ENCODE assay signal across 17 cellular contexts in the genomic region with DNA sequence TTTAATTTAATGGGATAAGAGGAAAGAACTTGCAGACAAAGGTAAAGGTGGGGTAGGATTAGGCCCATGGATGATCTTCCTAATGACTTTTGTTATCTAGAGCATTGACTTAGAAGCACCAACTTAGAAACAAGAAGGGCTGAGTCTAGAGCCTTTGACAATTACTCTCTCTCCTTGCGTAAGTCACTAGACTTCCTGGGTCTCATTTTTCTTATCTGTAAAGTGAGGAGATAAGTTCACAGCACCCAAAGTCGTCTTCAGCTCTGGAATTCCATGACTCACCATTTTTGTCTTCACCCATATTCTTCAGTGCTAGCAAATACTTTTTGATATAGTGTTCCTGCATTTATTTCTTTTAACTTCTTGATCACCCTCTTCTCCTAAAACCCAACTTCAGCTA.
DNase-seq lines count a peak whose midpoint lies in the region; ATAC-seq and TF ChIP-seq lines count a peak whose summit lies in the region.
"Had no signal": no experiment of that assay in that cellular context is flagged by ENCODE, and none has a peak within 500 bp of the region (broad histone marks: within the 10 kb centered on the region; RNA-seq: fewer than 3 reads in every experiment).

No MANE protein-coding gene starts in this region.

- H3K27me3 ChIP-seq in brain microvascular endothelial cell (replicated peaks) = no peaks in the 10 kb centered on the region
- H3K27me3 ChIP-seq: Peyer's patch, testis had no signal

- DNase-seq in Calu3 = no peak
- DNase-seq in MV-4-11 (lab: John Stamatoyannopoulos, UW) = peak; percentile 29
- peak; percentile 71 for DNase-seq in brain microvascular endothelial cell
- DNase-seq in memory B cell (ENCODE audit: low spot score in 2 of 2) = no peak
- DNase-seq in foreskin fibroblast = no peak
- DNase-seq in glutamatergic neuron = no peak
- no peak for DNase-seq in globus pallidus (ENCODE audit: low spot score)
- no peak for DNase-seq in hypothalamus (lab: John Stamatoyannopoulos, UW)
- DNase-seq: cerebellar nuclear complex; effector memory CD4-positive, alpha-beta T cell; GF-D8; naive B cell; NCI-H1092 treated with DMSO at 0.1 percent for 48 hours; NCI-H748 treated with DMSO at 0.1 percent for 48 hours; Peyer's patch; small intestine; testis had no signal

- no TSS peak for BruUV-seq in Calu3 (replicated peaks; lab: Mats Ljungman, UMichigan)

- intact Hi-C loops in Calu3 (cut with micrococcal nuclease; ENCODE audit: unreplicated experiment) = loop anchor here (5.0 kb wide), 1 partner anchor 131 kb away; no protein-coding TSS in a partner anchor

- H3K4me3 Mint-ChIP-seq in Calu3 (ENCODE audit: low read depth, unreplicated experiment) (peak overlapping the region; percentile 9), memory B cell (no peak overlapping the region), glutamatergic neuron (ENCODE audit: unreplicated experiment) (no peak overlapping the region)
- H3K4me3 Mint-ChIP-seq: naive B cell had no signal

- TF ChIP-seq CTCF in Calu3 (IDR thresholded peaks at IDR 0.05; ENCODE audit: unreplicated experiment) = no peak
- TF ChIP-seq CTCF in brain microvascular endothelial cell (IDR thresholded peaks at IDR 0.05; ENCODE audit: low read depth, low read length, missing control alignments) = no peak
- TF ChIP-seq CTCF in foreskin fibroblast (IDR thresholded peaks at IDR 0.05; ENCODE audit: low read depth, low read length) = no peak
- no peak for TF ChIP-seq CTCF in glutamatergic neuron (IDR thresholded peaks at IDR 0.05; ENCODE audit: partially characterized antibody, unreplicated experiment)

- no peak for ATAC-seq in memory B cell (ENCODE audit: low read depth)

- H3K36me3 ChIP-seq in brain microvascular endothelial cell (replicated peaks) = no peaks in the 10 kb centered on the region
- H3K36me3 ChIP-seq: Peyer's patch had no signal

- H3K36me3 Mint-ChIP-seq in Calu3 (ENCODE audit: insufficient read depth, unreplicated experiment) = peaks cover 31% of the 10 kb centered on the region
- H3K36me3 Mint-ChIP-seq in memory B cell = no peaks in the 10 kb centered on the region
- H3K36me3 Mint-ChIP-seq in glutamatergic neuron (ENCODE audit: unreplicated experiment) = no peaks in the 10 kb centered on the region
- H3K36me3 Mint-ChIP-seq: naive B cell had no signal

- CTCF ChIA-PET in Calu3 (lab: Charles Lee) = interaction anchor here (1.2 to 1.3 kb wide), 2 partner anchors 24 to 146 kb away, joined by 3 to 4 read pairs; a partner anchor contains a TSS

- in situ Hi-C loops in brain microvascular endothelial cell (cut with HindIII; ENCODE audit: low pct_ligation_motif_present, low sequenced_read_pairs) = no loop called here

- H3K4me3 ChIP-seq in brain microvascular endothelial cell (ENCODE audit: low read depth, low read length) (no peak overlapping the region), foreskin fibroblast (ENCODE audit: low read depth in 1 of 2, low read length in 2 of 2) (no peak overlapping the region)
- H3K4me3 ChIP-seq: Peyer's patch, testis had no signal

- H3K9me3 Mint-ChIP-seq in Calu3 (ENCODE audit: low read depth, unreplicated experiment) = no peaks in the 10 kb centered on the region
- H3K9me3 Mint-ChIP-seq in memory B cell = no peaks in the 10 kb centered on the region
- peaks cover 3% of the 10 kb centered on the region for H3K9me3 Mint-ChIP-seq in glutamatergic neuron (ENCODE audit: unreplicated experiment)
- H3K9me3 Mint-ChIP-seq: naive B cell had no signal

- H3K27ac ChIP-seq in brain microvascular endothelial cell = peak overlapping the region; percentile 91
- H3K27ac ChIP-seq: Peyer's patch had no signal

- H3K27me3 Mint-ChIP-seq in Calu3 (ENCODE audit: unreplicated experiment) = no peaks in the 10 kb centered on the region
- no peaks in the 10 kb centered on the region for H3K27me3 Mint-ChIP-seq in memory B cell
- no peaks in the 10 kb centered on the region for H3K27me3 Mint-ChIP-seq in glutamatergic neuron (ENCODE audit: unreplicated experiment)
- H3K27me3 Mint-ChIP-seq: naive B cell had no signal

- H3K27ac Mint-ChIP-seq in Calu3 (ENCODE audit: unreplicated experiment) (peak overlapping the region; percentile 70), memory B cell (peak overlapping the region; percentile 25), glutamatergic neuron (ENCODE audit: unreplicated experiment) (no peak overlapping the region)
- H3K27ac Mint-ChIP-seq: naive B cell had no signal

- H3K4me1 Mint-ChIP-seq in Calu3 (ENCODE audit: low read depth, unreplicated experiment) (peaks cover 54% of the 10 kb centered on the region), memory B cell (peaks cover 26% of the 10 kb centered on the region), glutamatergic neuron (ENCODE audit: low read depth, unreplicated experiment) (peaks cover 24% of the 10 kb centered on the region)

Comparison
In these comparisons a context has a peak if more than half of its experiments do, and no peak if none do; other contexts are left out.
1. DNase-seq: peak in MV-4-11 (single experiment) and brain microvascular endothelial cell (single experiment); none in Calu3 (single experiment), memory B cell (0 of 2), foreskin fibroblast (0 of 2), glutamatergic neuron (single experiment), globus pallidus (single experiment) and hypothalamus (0 of 51).